ENCODE assay signal across 28 cellular contexts in genomic region chr4:151669990-151670389, GRCh38.
"Had no signal": no experiment of that assay in that cellular context is flagged by ENCODE, and none has a peak within 500 bp of the region (broad histone marks: within the 10 kb centered on the region; RNA-seq: fewer than 3 reads in every experiment).

No MANE protein-coding gene starts in this region.

- H3K36me3 Mint-ChIP-seq: activated CD4-positive, alpha-beta memory T cell treated with anti-CD3 and anti-CD28 coated beads for 36 hours had no signal

- H3K27me3 Mint-ChIP-seq: activated CD4-positive, alpha-beta memory T cell treated with anti-CD3 and anti-CD28 coated beads for 36 hours; activated CD4-positive, alpha-beta T cell treated with anti-CD3 and anti-CD28 coated beads, Interleukin-2, amount 10 ng/mL, durations not matched to agents 24 days and 14 days; activated T-cell treated with anti-CD3 and anti-CD28 coated beads, Interleukin-2, amount 50 U/mL, for 24 hours had no signal

- H3K4me2 ChIP-seq: SK-N-SH had no signal

- H3K9me3 Mint-ChIP-seq: activated CD4-positive, alpha-beta memory T cell treated with anti-CD3 and anti-CD28 coated beads for 36 hours; activated CD4-positive, alpha-beta T cell treated with anti-CD3 and anti-CD28 coated beads, Interleukin-2, amount 10 ng/mL, durations not matched to agents 24 days and 14 days; activated T-cell treated with anti-CD3 and anti-CD28 coated beads, Interleukin-2, amount 50 U/mL, for 24 hours; nephron; T-helper 1 cell treated with Interleukin-12 subunit alpha and Interleukin-12 subunit beta and Interleukin-4 antibody, amounts not matched to agents 30 μg/mL and 1 μg/mL, for 36 hours had no signal

- H3K36me3 ChIP-seq: pancreas, prostate gland, vagina had no signal

- H3K4me3 ChIP-seq: heart left ventricle, pancreas, prostate gland, spleen, upper lobe of left lung, vagina had no signal

- H3K9me3 ChIP-seq: heart left ventricle, pancreas, prostate gland, SK-N-SH, spleen, upper lobe of left lung, vagina had no signal

- H3K27ac ChIP-seq: pancreas, prostate gland, spleen, upper lobe of left lung, vagina, VCaP had no signal

- H3K27ac Mint-ChIP-seq: activated CD4-positive, alpha-beta memory T cell treated with anti-CD3 and anti-CD28 coated beads for 36 hours; activated CD4-positive, alpha-beta T cell treated with anti-CD3 and anti-CD28 coated beads, Interleukin-2, amount 10 ng/mL, durations not matched to agents 24 days and 14 days; activated T-cell treated with anti-CD3 and anti-CD28 coated beads, Interleukin-2, amount 50 U/mL, for 24 hours; nephron; T-helper 1 cell treated with Interleukin-12 subunit alpha and Interleukin-12 subunit beta and Interleukin-4 antibody, amounts not matched to agents 30 μg/mL and 1 μg/mL, for 36 hours had no signal

- H3K27me3 ChIP-seq: heart left ventricle, pancreas, spleen, upper lobe of left lung, vagina had no signal

- H3K4me3 Mint-ChIP-seq: activated CD4-positive, alpha-beta memory T cell treated with anti-CD3 and anti-CD28 coated beads for 36 hours; activated CD4-positive, alpha-beta T cell treated with anti-CD3 and anti-CD28 coated beads, Interleukin-2, amount 10 ng/mL, durations not matched to agents 24 days and 14 days; activated T-cell treated with anti-CD3 and anti-CD28 coated beads, Interleukin-2, amount 50 U/mL, for 24 hours; nephron; T-helper 1 cell treated with Interleukin-12 subunit alpha and Interleukin-12 subunit beta and Interleukin-4 antibody, amounts not matched to agents 30 μg/mL and 1 μg/mL, for 36 hours had no signal

- H3K4me1 ChIP-seq: pancreas, prostate gland, spleen had no signal

- DNase-seq: activated CD4-positive, alpha-beta memory T cell treated with anti-CD3 and anti-CD28 coated beads for 36 hours; activated CD4-positive, alpha-beta T cell treated with anti-CD3 and anti-CD28 coated beads, Interleukin-2, amount 10 ng/mL, durations not matched to agents 24 days and 14 days; activated CD4-positive, CD25-positive, alpha-beta regulatory T cell treated with anti-CD3 and anti-CD28 coated beads, Interleukin-2, amount 50 U/mL, for 72 hours; activated CD8-positive, alpha-beta memory T cell treated with anti-CD3 and anti-CD28 coated beads, Interleukin-2, amount 50 U/mL, for 4 hours; activated gamma-delta T cell; activated naive CD4-positive, alpha-beta T cell treated with anti-CD3 and anti-CD28 coated beads, Interleukin-2, amount 50 U/mL, for 16 hours; activated T-cell treated with anti-CD3 and anti-CD28 coated beads, Interleukin-2, amount 50 U/mL, for 24 hours; amniotic stem cell; caudate nucleus; heart left ventricle; left ventricle myocardium superior; nucleus accumbens; pancreas; right cardiac atrium; SK-N-SH; spleen; stimulated activated naive CD8-positive, alpha-beta T cell treated with anti-CD3 and anti-CD28 coated beads, Interleukin-15, Interleukin-2, amounts not matched to agents 100 U/mL and 50 U/mL, for 24 hours; SW 1271; T-helper 9 cell; upper lobe of left lung had no signal

- H3K9ac ChIP-seq: SK-N-SH had no signal

- FAIRE-seq: astrocyte, endometrium, pancreas, TTC549 had no signal

- ATAC-seq: heart left ventricle; left ventricle myocardium superior; pancreas; right cardiac atrium; stimulated activated naive CD8-positive, alpha-beta T cell treated with anti-CD3 and anti-CD28 coated beads, Interleukin-15, Interleukin-2, amounts not matched to agents 100 U/mL and 50 U/mL, for 24 hours had no signal
